ENCODE assay signal across 10 cellular contexts in the genomic region with DNA sequence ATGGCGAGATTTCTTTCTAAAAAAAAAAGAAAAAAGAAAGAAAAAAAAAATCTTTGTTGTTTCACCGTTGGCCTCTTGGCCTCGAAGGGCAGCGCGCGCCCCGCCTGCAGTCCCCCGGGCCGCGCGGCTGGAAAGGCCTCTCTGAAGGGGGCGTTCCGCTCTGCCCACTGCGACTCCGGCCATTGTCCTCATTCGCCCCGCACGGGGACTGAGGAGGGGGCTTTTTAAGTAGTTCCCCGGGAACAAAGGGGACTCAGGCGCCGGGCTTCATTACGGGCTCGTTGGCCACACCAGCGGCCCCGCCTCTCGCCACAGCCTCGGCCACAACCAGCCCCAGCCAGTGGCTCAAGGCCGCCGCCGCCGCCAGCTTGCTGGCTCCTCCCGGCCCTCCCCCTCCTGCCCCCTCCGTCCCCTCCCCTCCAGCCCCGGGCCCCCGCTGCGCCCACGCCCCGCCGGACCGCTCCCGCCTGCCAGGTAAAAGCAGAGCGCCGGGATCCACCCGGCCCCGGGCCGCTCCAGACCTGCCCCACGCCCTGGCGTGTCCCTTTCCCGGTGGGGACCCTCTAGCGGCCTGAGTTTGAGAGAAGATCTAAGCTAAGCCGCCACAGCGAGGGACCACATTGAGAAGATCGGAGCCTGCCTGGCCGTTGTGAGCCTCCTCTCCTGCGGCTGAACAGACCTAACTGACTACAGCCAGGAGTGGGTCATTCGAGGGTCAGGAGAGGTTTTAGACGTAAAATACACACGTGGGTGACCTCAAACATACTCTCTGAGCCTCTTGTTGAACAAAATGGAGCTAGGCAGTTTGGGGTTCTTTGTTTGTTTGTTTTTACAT. TPM values are rescaled to one million over a fixed set of nuclear protein-coding genes. Genes with fewer than 3 reads are reported as not detected.
DNase-seq lines count a peak whose midpoint lies in the region; ATAC-seq, FAIRE-seq and TF ChIP-seq lines count a peak whose summit lies in the region.
"Had no signal": no experiment of that assay in that cellular context is flagged by ENCODE, and none has a peak within 500 bp of the region (broad histone marks: within the 10 kb centered on the region; RNA-seq: fewer than 3 reads in every experiment).

No MANE protein-coding gene starts in this region.

- H3K9me3 Mint-ChIP-seq in GM23338: no peaks in the 10 kb centered on the region
- no peaks in the 10 kb centered on the region for H3K9me3 Mint-ChIP-seq in activated CD4-positive, alpha-beta memory T cell treated with anti-CD3 and anti-CD28 coated beads for 36 hours

- H3K27ac ChIP-seq in GM23338 (ENCODE audit: low read depth): peak overlapping the region; percentile 96
- H3K27ac ChIP-seq in sigmoid colon: peak overlapping the region; percentile 60 to 72 (median 66)

- DNase-seq in GM23338 (ENCODE audit: low spot score): peak; percentile 85
- DNase-seq in bronchial epithelial cell (ENCODE audit: low read depth): no peak
- peak; percentile 31 for DNase-seq in iris pigment epithelial cell (ENCODE audit: low read depth)
- DNase-seq in sigmoid colon: peak; percentile 68
- DNase-seq in activated CD4-positive, CD25-positive, alpha-beta regulatory T cell treated with anti-CD3 and anti-CD28 coated beads, Interleukin-2, amount 50 U/mL, for 72 hours: no peak
- DNase-seq in activated CD4-positive, alpha-beta memory T cell treated with anti-CD3 and anti-CD28 coated beads for 36 hours: no peak
- no peak for DNase-seq in GM13976 (ENCODE audit: low spot score)
- DNase-seq: stimulated activated CD4-positive, alpha-beta T cell treated with anti-CD3 and anti-CD28 coated beads, Interleukin-4, amount 100 ng/mL, for 24 hours had no signal

- no peaks in the 10 kb centered on the region for H4K20me1 ChIP-seq in GM23338 (replicated peaks; ENCODE audit: insufficient read depth)

- POLR2A ChIA-PET in activated CD4-positive, alpha-beta memory T cell treated with anti-CD3 and anti-CD28 coated beads for 36 hours (lab: Charles Lee): no interaction called here

- in situ Hi-C loops in GM13976 (cut with MboI; ENCODE audit: low sequenced_read_pairs, unreplicated experiment): no loop called here

- no peaks in the 10 kb centered on the region for H3K9me3 ChIP-seq in sigmoid colon

- TF ChIP-seq CTCF in GM23338 (conservative IDR thresholded peaks at IDR 0.05; ENCODE audit: low read depth in 2 of 2): no peak
- no peak for TF ChIP-seq CTCF in bronchial epithelial cell (IDR thresholded peaks at IDR 0.05; ENCODE audit: insufficient read depth, low read length, severe bottlenecking)
- TF ChIP-seq CTCF in sigmoid colon (IDR thresholded peaks at IDR 0.05): no peak
- TF ChIP-seq CTCF in GM13976 (IDR thresholded peaks at IDR 0.05; ENCODE audit: borderline replicate concordance, control extremely low read depth, extremely low read depth, insufficient read depth, missing control alignments): no peak

- intact Hi-C loops in sigmoid colon (cut with DNase I): no loop called here
- intact Hi-C loops in activated CD4-positive, alpha-beta memory T cell treated with anti-CD3 and anti-CD28 coated beads for 36 hours (cut with micrococcal nuclease): no loop called here

- 12 to 45% methylated on average over 58 of the region's 58 CpGs for WGBS in sigmoid colon, 2 donors

- CTCF ChIA-PET in activated CD4-positive, alpha-beta memory T cell treated with anti-CD3 and anti-CD28 coated beads for 36 hours (lab: Charles Lee): interaction anchor here (2.9 kb wide), 1 partner anchor 18 kb away, joined by 15 read pairs; no protein-coding TSS in a partner anchor

- FAIRE-seq in bronchial epithelial cell (lab: Jason Lieb, UNC): no peak
- FAIRE-seq: endometrium had no signal

- peak overlapping the region; percentile 94 for H3K27ac Mint-ChIP-seq in GM23338
- H3K27ac Mint-ChIP-seq in activated CD4-positive, alpha-beta memory T cell treated with anti-CD3 and anti-CD28 coated beads for 36 hours: no peak overlapping the region

- TF ChIP-seq EP300 in sigmoid colon (IDR thresholded peaks at IDR 0.05): no peak

- 0 out of 2 replicates have a peak, but pooled peaks cover 10% of the 10 kb centered on the region for H3F3A ChIP-seq in GM23338 (replicated peaks; ENCODE audit: low read depth)

- no peaks in the 10 kb centered on the region for H3K9me2 ChIP-seq in GM23338 (ENCODE audit: insufficient read depth)

- H3K4me2 ChIP-seq in GM23338: peak overlapping the region; percentile 70

- H3K4me1 Mint-ChIP-seq in GM23338: peaks cover 44% of the 10 kb centered on the region
- peaks cover 4% of the 10 kb centered on the region for H3K4me1 Mint-ChIP-seq in activated CD4-positive, alpha-beta memory T cell treated with anti-CD3 and anti-CD28 coated beads for 36 hours (ENCODE audit: low read depth)

- H3K4me3 ChIP-seq in GM23338: peak overlapping the region; percentile 45
- H3K4me3 ChIP-seq in bronchial epithelial cell (ENCODE audit: low read depth, low read length): peak overlapping the region; percentile 31
- H3K4me3 ChIP-seq in sigmoid colon: peak overlapping the region in 3 of 4 donors; percentile 25 to 34 (median 26)

- H3K36me3 ChIP-seq in GM23338 (ENCODE audit: insufficient read depth) (no peaks in the 10 kb centered on the region), bronchial epithelial cell (ENCODE audit: control insufficient read depth, insufficient read depth, low read length) (no peaks in the 10 kb centered on the region), sigmoid colon (no peaks in the 10 kb centered on the region)

- H2AFZ ChIP-seq in GM23338: no peak overlapping the region

- TF ChIP-seq POLR2A in sigmoid colon (IDR thresholded peaks at IDR 0.05): no peak

- H3K4me1 ChIP-seq in GM23338 (ENCODE audit: insufficient read depth) (peaks cover 35% of the 10 kb centered on the region), sigmoid colon (peaks cover 0 to 26% (median 25%) of the 10 kb centered on the region in 4 donors)

- H3K79me2 ChIP-seq in GM23338 (replicated peaks; ENCODE audit: insufficient read depth): no peaks in the 10 kb centered on the region

- peak overlapping the region; percentile 57 for H3K4me3 Mint-ChIP-seq in GM23338
- H3K4me3 Mint-ChIP-seq in activated CD4-positive, alpha-beta memory T cell treated with anti-CD3 and anti-CD28 coated beads for 36 hours: no peak overlapping the region

- no peaks in the 10 kb centered on the region; the same call in 2 of the 3 replicates for H3K36me3 Mint-ChIP-seq in GM23338 (ENCODE audit: low read depth)
- no peaks in the 10 kb centered on the region for H3K36me3 Mint-ChIP-seq in activated CD4-positive, alpha-beta memory T cell treated with anti-CD3 and anti-CD28 coated beads for 36 hours

- no peaks in the 10 kb centered on the region for H3K27me3 ChIP-seq in GM23338 (ENCODE audit: insufficient read depth)
- H3K27me3 ChIP-seq in bronchial epithelial cell (ENCODE audit: control insufficient read depth, insufficient read depth, low read length): no peaks in the 10 kb centered on the region
- no peaks in the 10 kb centered on the region for H3K27me3 ChIP-seq in sigmoid colon

- ATAC-seq in GM23338: peak; percentile 70
- no peak for ATAC-seq in GM21529 (IDR thresholded peaks at IDR 0.05; ENCODE audit: unreplicated experiment)

- H3K27me3 Mint-ChIP-seq in GM23338 (ENCODE audit: insufficient read depth, low read depth, poor library complexity): peaks cover 13% of the 10 kb centered on the region
- H3K27me3 Mint-ChIP-seq in activated CD4-positive, alpha-beta memory T cell treated with anti-CD3 and anti-CD28 coated beads for 36 hours: peaks cover 3% of the 10 kb centered on the region

TF ChIP-seq in GM23338, 12 proteins besides CTCF, POLR2A, EP300 and RAD21 (continues in another document):
- TF ChIP-seq, protein P1, sequence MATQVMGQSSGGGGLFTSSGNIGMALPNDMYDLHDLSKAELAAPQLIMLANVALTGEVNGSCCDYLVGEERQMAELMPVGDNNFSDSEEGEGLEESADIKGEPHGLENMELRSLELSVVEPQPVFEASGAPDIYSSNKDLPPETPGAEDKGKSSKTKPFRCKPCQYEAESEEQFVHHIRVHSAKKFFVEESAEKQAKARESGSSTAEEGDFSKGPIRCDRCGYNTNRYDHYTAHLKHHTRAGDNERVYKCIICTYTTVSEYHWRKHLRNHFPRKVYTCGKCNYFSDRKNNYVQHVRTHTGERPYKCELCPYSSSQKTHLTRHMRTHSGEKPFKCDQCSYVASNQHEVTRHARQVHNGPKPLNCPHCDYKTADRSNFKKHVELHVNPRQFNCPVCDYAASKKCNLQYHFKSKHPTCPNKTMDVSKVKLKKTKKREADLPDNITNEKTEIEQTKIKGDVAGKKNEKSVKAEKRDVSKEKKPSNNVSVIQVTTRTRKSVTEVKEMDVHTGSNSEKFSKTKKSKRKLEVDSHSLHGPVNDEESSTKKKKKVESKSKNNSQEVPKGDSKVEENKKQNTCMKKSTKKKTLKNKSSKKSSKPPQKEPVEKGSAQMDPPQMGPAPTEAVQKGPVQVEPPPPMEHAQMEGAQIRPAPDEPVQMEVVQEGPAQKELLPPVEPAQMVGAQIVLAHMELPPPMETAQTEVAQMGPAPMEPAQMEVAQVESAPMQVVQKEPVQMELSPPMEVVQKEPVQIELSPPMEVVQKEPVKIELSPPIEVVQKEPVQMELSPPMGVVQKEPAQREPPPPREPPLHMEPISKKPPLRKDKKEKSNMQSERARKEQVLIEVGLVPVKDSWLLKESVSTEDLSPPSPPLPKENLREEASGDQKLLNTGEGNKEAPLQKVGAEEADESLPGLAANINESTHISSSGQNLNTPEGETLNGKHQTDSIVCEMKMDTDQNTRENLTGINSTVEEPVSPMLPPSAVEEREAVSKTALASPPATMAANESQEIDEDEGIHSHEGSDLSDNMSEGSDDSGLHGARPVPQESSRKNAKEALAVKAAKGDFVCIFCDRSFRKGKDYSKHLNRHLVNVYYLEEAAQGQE (IDR thresholded peaks at IDR 0.05; ENCODE audit: unreplicated experiment): no peak
- TF ChIP-seq POLR2AphosphoS5 (IDR thresholded peaks at IDR 0.05; ENCODE audit: low read depth): no peak; the same call in 1 of the 2 replicates
- no peak for TF ChIP-seq NANOG (IDR thresholded peaks at IDR 0.05; ENCODE audit: borderline replicate concordance)
- no peak for TF ChIP-seq CREB1 (CRISPR knock-in tag; IDR thresholded peaks at IDR 0.05; ENCODE audit: low read depth)
- TF ChIP-seq ZNF114 (CRISPR knock-in tag; IDR thresholded peaks at IDR 0.05): no peak
- no peak for TF ChIP-seq EZH2phosphoT487 (IDR thresholded peaks at IDR 0.05; ENCODE audit: unreplicated experiment)
- TF ChIP-seq ZNF331 (CRISPR knock-in tag; IDR thresholded peaks at IDR 0.05; ENCODE audit: low read depth): no peak

RNA-seq across cellular contexts. Expression of a gene that starts 54.1 kb away (rescaled TPM):
- 0.14 TPM in 1 of 2 replicates, not detected in the other for total RNA-seq in GM23338 (2014; rRNA removed; shearing (Covaris generic))
- 0.10 TPM in 1 of 2 replicates, not detected in the other for polyA plus RNA-seq in GM23338 (2016; fragmentation: Nextera tagmentation; extraction: Ambion mirVana)
- not detected in 2 replicates for total RNA-seq in bronchial epithelial cell
- total RNA-seq in sigmoid colon: not detected
- under 1 TPM in 1 of 3 donors, not detected in 2; 0.01 TPM for polyA plus RNA-seq in sigmoid colon
- not detected for total RNA-seq in activated CD4-positive, alpha-beta memory T cell treated with anti-CD3 and anti-CD28 coated beads for 36 hours

Comparison
In these comparisons a context has a peak if more than half of its experiments do, and no peak if none do; other contexts are left out.
1. DNase-seq: peak in GM23338 (single experiment), iris pigment epithelial cell (single experiment) and sigmoid colon (single experiment); none in bronchial epithelial cell (single experiment), activated CD4-positive, CD25-positive, alpha-beta regulatory T cell treated with anti-CD3 and anti-CD28 coated beads, Interleukin-2, amount 50 U/mL, for 72 hours (single experiment), activated CD4-positive, alpha-beta memory T cell treated with anti-CD3 and anti-CD28 coated beads for 36 hours (single experiment) and GM13976 (single experiment).
2. Peak in every context shown above with its lines, with median percentiles within 50 percentile points of each other: H3K4me3 ChIP-seq.